19 cellular contexts compared by ENCODE assay signal in genomic region chr11:45444796-45445195, GRCh38.
DNase-seq lines count a peak whose midpoint lies in the region; TF ChIP-seq lines count a peak whose summit lies in the region.
"Had no signal": no experiment of that assay in that cellular context is flagged by ENCODE, and none has a peak within 500 bp of the region (broad histone marks: within the 10 kb centered on the region; RNA-seq: fewer than 3 reads in every experiment).

No MANE protein-coding gene starts in this region.

- no peaks in the 10 kb centered on the region for H3K27me3 ChIP-seq in NT2/D1 (ENCODE audit: insufficient read depth, insufficient read length)
- H3K27me3 ChIP-seq: right lobe of liver had no signal

- no peak overlapping the region for H3K9ac ChIP-seq in NT2/D1 (ENCODE audit: insufficient read length, low read depth)

- peak; percentile 61 for DNase-seq in A172 (ENCODE audit: low spot score)
- peak; percentile 1 for DNase-seq in DMS53 treated with DMSO at 0.1 percent for 48 hours (lab: John Stamatoyannopoulos, UW; ENCODE audit: unreplicated experiment)
- peak; percentile 16 for DNase-seq in NT2/D1 (ENCODE audit: low read depth, low spot score)
- DNase-seq in epithelial cell of prostate (ENCODE audit: low read depth, low spot score) = peak; percentile 37
- no peak for DNase-seq in GM20000 (ENCODE audit: low spot score)
- no peak for DNase-seq in SIG-M5 treated with dmso at 0.1 percent for 504 hours (lab: John Stamatoyannopoulos, UW; ENCODE audit: unreplicated experiment)
- DNase-seq in NCI-H2196 (lab: John Stamatoyannopoulos, UW; ENCODE audit: unreplicated experiment) = no peak
- DNase-seq: activated CD8-positive, alpha-beta memory T cell treated with anti-CD3 and anti-CD28 coated beads for 24 hours; activated naive CD8-positive, alpha-beta T cell treated with anti-CD3 and anti-CD28 coated beads, Interleukin-2, amount 10 ng/mL, durations not matched to agents 7 days and 5 days; COR-L47; erythroblast; GDM1; lower lobe of right lung; NCI-H1436 treated with DMSO at 0.1 percent for 48 hours; NCI-H345; Right ventricle myocardium superior; stomach; T-cell had no signal

- no peaks in the 10 kb centered on the region for H3K36me3 ChIP-seq in NT2/D1 (ENCODE audit: insufficient read depth, insufficient read length, low read length)
- H3K36me3 ChIP-seq: lower lobe of right lung, right lobe of liver, stomach had no signal

- H3K9me3 ChIP-seq in NT2/D1 (ENCODE audit: insufficient read depth, low read length) = peaks cover 4% of the 10 kb centered on the region
- H3K9me3 ChIP-seq: right lobe of liver had no signal

- no peak overlapping the region for H3K4me3 ChIP-seq in NT2/D1 (ENCODE audit: insufficient read length, low read depth)
- H3K4me3 ChIP-seq: lower lobe of right lung, right lobe of liver, stomach had no signal

- H3K27ac ChIP-seq in epithelial cell of prostate = no peak overlapping the region
- H3K27ac ChIP-seq: lower lobe of right lung, right lobe of liver, stomach had no signal

- peaks cover 13% of the 10 kb centered on the region for H3K4me1 ChIP-seq in NT2/D1 (ENCODE audit: insufficient read depth, insufficient read length)
- H3K4me1 ChIP-seq: lower lobe of right lung, stomach had no signal

- TF ChIP-seq CTCF in GM20000 (IDR thresholded peaks at IDR 0.05; ENCODE audit: extremely low read depth, missing control alignments) = no peak

Comparison
In these comparisons a context has a peak if more than half of its experiments do, and no peak if none do; other contexts are left out.
1. DNase-seq: peak in A172 (single experiment), DMS53 treated with DMSO at 0.1 percent for 48 hours (single experiment), NT2/D1 (single experiment) and epithelial cell of prostate (single experiment); none in GM20000 (single experiment), SIG-M5 treated with dmso at 0.1 percent for 504 hours (single experiment) and NCI-H2196 (single experiment).